Comparison of ENCODE assay signal across 13 cellular contexts in the genomic region with DNA sequence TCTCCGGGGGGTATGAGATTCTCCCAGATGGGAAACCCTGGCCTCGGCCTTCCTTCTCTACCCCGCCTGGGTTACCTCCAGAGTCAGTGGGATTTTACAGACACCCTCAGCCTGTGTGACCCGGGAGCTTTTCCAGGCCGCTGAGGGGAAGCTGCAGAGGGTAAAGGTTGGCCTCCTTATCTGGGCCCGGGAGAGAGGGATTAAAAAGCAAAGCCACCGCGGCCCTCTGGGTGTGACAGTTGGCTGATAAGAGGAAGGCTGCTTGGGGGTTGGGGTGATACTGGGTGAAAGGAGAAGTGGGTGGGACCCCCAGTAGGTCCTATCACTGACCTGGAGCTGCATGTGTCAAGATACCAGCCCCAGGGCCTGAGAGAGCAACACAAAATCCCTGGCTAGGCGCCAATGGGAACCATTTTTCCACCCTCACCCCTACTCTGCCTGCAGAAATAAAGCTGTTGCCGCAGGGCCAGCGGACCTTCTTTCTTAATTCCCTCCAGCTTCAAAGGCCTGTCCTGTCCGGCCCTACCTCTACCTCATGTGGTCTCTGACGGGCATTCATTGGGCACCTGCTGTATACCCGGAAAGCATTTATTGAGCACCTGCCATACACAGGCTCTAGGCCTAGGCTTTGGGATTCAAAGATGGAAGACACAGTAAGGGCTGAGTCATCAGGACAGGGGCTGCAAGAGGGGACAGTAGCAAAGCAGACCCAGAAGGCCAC.
A peak's percentile ranks its signal among the peaks of the same experiment; 100 is the strongest.
DNase-seq lines count a peak whose midpoint lies in the region; ATAC-seq and TF ChIP-seq lines count a peak whose summit lies in the region.
"Had no signal": no experiment of that assay in that cellular context is flagged by ENCODE, and none has a peak within 500 bp of the region (broad histone marks: within the 10 kb centered on the region; RNA-seq: fewer than 3 reads in every experiment).

No MANE protein-coding gene starts in this region.

- DNase-seq in GDM1 (lab: John Stamatoyannopoulos, UW) (peak; percentile 27), NT2/D1 (ENCODE audit: low read depth, low spot score) (no peak), left ventricle myocardium inferior (no peak), trophoblast cell (no peak), H4 (ENCODE audit: low spot score) (no peak), NCI-H1417 treated with DMSO at 0.1 percent for 48 hours (lab: John Stamatoyannopoulos, UW) (no peak)
- DNase-seq in activated T-cell treated with anti-CD3 and anti-CD28 coated beads, Interleukin-2, amount 50 U/mL, for 24 hours: no peak
- DNase-seq: aorta; NCI-H187; stimulated activated CD4-positive, alpha-beta T cell treated with anti-CD3 and anti-CD28 coated beads, Interleukin-4, amount 100 ng/mL, for 4 hours; T-helper 9 cell had no signal

- no peak overlapping the region for H3K4me2 ChIP-seq in trophoblast cell (ENCODE audit: low read length)

- H3K27me3 ChIP-seq in NT2/D1 (ENCODE audit: insufficient read depth, insufficient read length): peaks cover 4% of the 10 kb centered on the region
- H3K27me3 ChIP-seq in left ventricle myocardium inferior (ENCODE audit: low read depth): no peaks in the 10 kb centered on the region
- no peaks in the 10 kb centered on the region for H3K27me3 ChIP-seq in trophoblast cell (ENCODE audit: insufficient read depth, low read length)

- no peak overlapping the region for H3K23ac ChIP-seq in trophoblast cell (ENCODE audit: low read length)

- H3K27me3 Mint-ChIP-seq in activated T-cell treated with anti-CD3 and anti-CD28 coated beads, Interleukin-2, amount 50 U/mL, for 24 hours: no peaks in the 10 kb centered on the region

- no peak overlapping the region for H3K4ac ChIP-seq in trophoblast cell (ENCODE audit: low read depth, low read length)

- H3K9me3 ChIP-seq in NT2/D1 (ENCODE audit: insufficient read depth, low read length) (peaks cover 17% of the 10 kb centered on the region), left ventricle myocardium inferior (replicated peaks) (peaks cover 15% of the 10 kb centered on the region), trophoblast cell (ENCODE audit: insufficient read depth, low read depth, low read length) (peaks cover 6% of the 10 kb centered on the region)

- no peak overlapping the region for H4K8ac ChIP-seq in trophoblast cell (ENCODE audit: low read depth, low read length)

- intact Hi-C loops in left ventricle myocardium inferior (cut with micrococcal nuclease): no loop called here

- no peak for TF ChIP-seq CTCF in left ventricle myocardium inferior (IDR thresholded peaks at IDR 0.05; ENCODE audit: borderline replicate concordance)

- H3K9me3 Mint-ChIP-seq in activated T-cell treated with anti-CD3 and anti-CD28 coated beads, Interleukin-2, amount 50 U/mL, for 24 hours: peaks cover 3% of the 10 kb centered on the region

- H3K4me3 Mint-ChIP-seq in activated T-cell treated with anti-CD3 and anti-CD28 coated beads, Interleukin-2, amount 50 U/mL, for 24 hours: no peak overlapping the region

- H3K14ac ChIP-seq in trophoblast cell (ENCODE audit: low read length): peak overlapping the region; percentile 45

- no CpG with 5 or more reads among the region's 14 CpGs for WGBS in trophoblast cell (ENCODE audit: extremely low coverage, insufficient coverage, insufficient read length)

- no peaks in the 10 kb centered on the region for H3K79me2 ChIP-seq in trophoblast cell (ENCODE audit: control insufficient read depth, insufficient read depth, low read length, poor library complexity)

- no peak overlapping the region for H3K27ac Mint-ChIP-seq in activated T-cell treated with anti-CD3 and anti-CD28 coated beads, Interleukin-2, amount 50 U/mL, for 24 hours

- no peak overlapping the region for H2AK5ac ChIP-seq in trophoblast cell (ENCODE audit: low read length)

- H3K18ac ChIP-seq in trophoblast cell (ENCODE audit: low read length): no peak overlapping the region

- H3K27ac ChIP-seq in left ventricle myocardium inferior (replicated peaks) (peak overlapping the region; percentile 63), trophoblast cell (ENCODE audit: low read depth, low read length) (no peak overlapping the region)
- H3K27ac ChIP-seq: thoracic aorta had no signal

- H3K9ac ChIP-seq in NT2/D1 (ENCODE audit: insufficient read length, low read depth) (peak overlapping the region; percentile 17), trophoblast cell (ENCODE audit: low read length) (no peak overlapping the region)

- peaks cover 2% of the 10 kb centered on the region for H3K79me1 ChIP-seq in trophoblast cell (ENCODE audit: low read length)

- no peak overlapping the region for H3K4me3 ChIP-seq in NT2/D1 (ENCODE audit: insufficient read length, low read depth)
- H3K4me3 ChIP-seq in left ventricle myocardium inferior: peak overlapping the region; percentile 24
- H3K4me3 ChIP-seq in trophoblast cell (ENCODE audit: low read depth, low read length): no peak overlapping the region
- H3K4me3 ChIP-seq: thoracic aorta had no signal

- ATAC-seq in GM21515 (IDR thresholded peaks at IDR 0.05; ENCODE audit: unreplicated experiment): no peak

- no peak overlapping the region for H2BK12ac ChIP-seq in trophoblast cell (ENCODE audit: low read length)

- peaks cover 18% of the 10 kb centered on the region for H3K4me1 ChIP-seq in NT2/D1 (ENCODE audit: insufficient read depth, insufficient read length)
- H3K4me1 ChIP-seq in left ventricle myocardium inferior: peaks cover 50% of the 10 kb centered on the region
- H3K4me1 ChIP-seq in trophoblast cell (ENCODE audit: control insufficient read depth in 1 of 2, insufficient read depth in 2 of 2, low read length in 2 of 2): peaks cover 4 to 8% of the 10 kb centered on the region in 2 experiments

- H4K91ac ChIP-seq in trophoblast cell (ENCODE audit: low read depth, low read length): peak overlapping the region; percentile 45

- H4K12ac ChIP-seq in trophoblast cell (ENCODE audit: low read depth, low read length): no peak overlapping the region

- no peak overlapping the region for H2BK5ac ChIP-seq in trophoblast cell (ENCODE audit: low read depth, low read length, poor library complexity)

- no peaks in the 10 kb centered on the region for H3K36me3 ChIP-seq in NT2/D1 (ENCODE audit: insufficient read depth, insufficient read length, low read length)
- no peaks in the 10 kb centered on the region for H3K36me3 ChIP-seq in left ventricle myocardium inferior
- H3K36me3 ChIP-seq in trophoblast cell (ENCODE audit: control insufficient read depth in 1 of 2, insufficient read depth in 2 of 2, low read length in 2 of 2): peaks cover 0 to 3% of the 10 kb centered on the region in 2 experiments
- H3K36me3 ChIP-seq: thoracic aorta had no signal

- no peak overlapping the region for H2AFZ ChIP-seq in trophoblast cell (ENCODE audit: insufficient read depth, low read length, poor library complexity)

- H3K36me3 Mint-ChIP-seq in activated T-cell treated with anti-CD3 and anti-CD28 coated beads, Interleukin-2, amount 50 U/mL, for 24 hours (ENCODE audit: low read depth): no peaks in the 10 kb centered on the region

- no peaks in the 10 kb centered on the region for H3K4me1 Mint-ChIP-seq in activated T-cell treated with anti-CD3 and anti-CD28 coated beads, Interleukin-2, amount 50 U/mL, for 24 hours (ENCODE audit: low read depth)

- no peak overlapping the region for H2BK120ac ChIP-seq in trophoblast cell (ENCODE audit: insufficient read depth, low read length, poor library complexity)
